Comparison of ENCODE assay signal across 21 cellular contexts in genomic region chr2:38167968-38168350, GRCh38.
DNase-seq lines count a peak whose midpoint lies in the region; ATAC-seq and TF ChIP-seq lines count a peak whose summit lies in the region.
"Had no signal": no experiment of that assay in that cellular context is flagged by ENCODE, and none has a peak within 500 bp of the region (broad histone marks: within the 10 kb centered on the region; RNA-seq: fewer than 3 reads in every experiment).

No MANE protein-coding gene starts in this region.

- H3K36me3 ChIP-seq in esophagus squamous epithelium, result no peaks in the 10 kb centered on the region
- H3K36me3 ChIP-seq in testis (ENCODE audit: low read depth, missing control alignments), result no peaks in the 10 kb centered on the region
- H3K36me3 ChIP-seq in thyroid gland, result no peaks in the 10 kb centered on the region
- H3K36me3 ChIP-seq: BLaER1 had no signal

- H3K4me1 ChIP-seq in esophagus squamous epithelium (peaks cover 0 to 23% (median 0%) of the 10 kb centered on the region in 3 donors), testis (peaks cover 8% of the 10 kb centered on the region), thyroid gland (no peaks in the 10 kb centered on the region)
- H3K4me1 ChIP-seq: BLaER1 had no signal

- H3K4me3 Mint-ChIP-seq in nephron, result no peak overlapping the region
- H3K4me3 Mint-ChIP-seq: CD4-positive, alpha-beta memory T cell; IgD-negative memory B cell had no signal

- peaks cover 9% of the 10 kb centered on the region for H3K36me3 Mint-ChIP-seq in nephron (ENCODE audit: low read depth)
- H3K36me3 Mint-ChIP-seq: CD4-positive, alpha-beta memory T cell; IgD-negative memory B cell had no signal

- no peak overlapping the region for H3K4me3 ChIP-seq in AG10803 (ENCODE audit: low read length)
- H3K4me3 ChIP-seq in esophagus squamous epithelium, result no peak overlapping the region
- H3K4me3 ChIP-seq in testis, result no peak overlapping the region
- H3K4me3 ChIP-seq in thyroid gland (replicated peaks in 1 of 3), result no peak overlapping the region
- H3K4me3 ChIP-seq: BLaER1 had no signal

- peaks cover 65% of the 10 kb centered on the region for H3K4me1 Mint-ChIP-seq in nephron
- H3K4me1 Mint-ChIP-seq: CD4-positive, alpha-beta memory T cell had no signal

- ATAC-seq in left colon, result no peak
- ATAC-seq: HCT116 had no signal

- peak overlapping the region; percentile 82 to 93 (median 84) for H3K27ac Mint-ChIP-seq in nephron
- H3K27ac Mint-ChIP-seq: CD4-positive, alpha-beta memory T cell; IgD-negative memory B cell had no signal

- peaks cover 6% of the 10 kb centered on the region for H3K9me3 Mint-ChIP-seq in nephron

- intact Hi-C loops in esophagus squamous epithelium (cut with DNase I) (no loop called here), testis (cut with DNase I; ENCODE audit: low total_unique reads) (no loop called here), left colon (cut with DNase I, micrococcal nuclease) (no loop called here), thyroid gland (cut with DNase I) (no loop called here)

- no peak for TF ChIP-seq POLR2A in esophagus squamous epithelium (IDR thresholded peaks at IDR 0.05)
- no peak for TF ChIP-seq POLR2A in testis (IDR thresholded peaks at IDR 0.05)
- TF ChIP-seq POLR2A in thyroid gland (IDR thresholded peaks at IDR 0.05), result no peak

- DNase-seq in AG10803 (ENCODE audit: low read depth) (peak; percentile 52), esophagus squamous epithelium (lab: John Stamatoyannopoulos, UW) (no peak), testis (peak; percentile 40), left colon (no peak), thyroid gland (no peak), NCI-H524 (lab: John Stamatoyannopoulos, UW) (no peak), NCI-H1694 treated with DMSO at 0.1 percent for 48 hours (lab: John Stamatoyannopoulos, UW) (no peak)
- DNase-seq: Calu3; CD4-positive, alpha-beta memory T cell; DMS53; Kasumi-1; MM.1S; NCI-H1092 treated with DMSO at 0.1 percent for 48 hours; NCI-H82; OCI-M1; SHP77 treated with DMSO at 0.1 percent for 48 hours had no signal

- H3K9me3 ChIP-seq in esophagus squamous epithelium, result no peaks in the 10 kb centered on the region
- H3K9me3 ChIP-seq in testis, result no peaks in the 10 kb centered on the region
- no peaks in the 10 kb centered on the region for H3K9me3 ChIP-seq in thyroid gland
- H3K9me3 ChIP-seq: BLaER1 had no signal

- TF ChIP-seq CTCF in AG10803 (conservative IDR thresholded peaks at IDR 0.05; ENCODE audit: low read length), result no peak
- no peak for TF ChIP-seq CTCF in esophagus squamous epithelium (IDR thresholded peaks at IDR 0.05)
- TF ChIP-seq CTCF in nephron (IDR thresholded peaks at IDR 0.05; ENCODE audit: unreplicated experiment in 3 of 3), result no peak
- no peak for TF ChIP-seq CTCF in testis (IDR thresholded peaks at IDR 0.05)
- no peak for TF ChIP-seq CTCF in thyroid gland (IDR thresholded peaks at IDR 0.05)

- no peaks in the 10 kb centered on the region for H3K27me3 Mint-ChIP-seq in nephron (ENCODE audit: low read depth)

- peaks cover 0 to 5% (median 0%) of the 10 kb centered on the region in 4 donors for H3K27me3 ChIP-seq in esophagus squamous epithelium
- no peaks in the 10 kb centered on the region for H3K27me3 ChIP-seq in testis
- H3K27me3 ChIP-seq in thyroid gland, result no peaks in the 10 kb centered on the region
- H3K27me3 ChIP-seq: BLaER1 had no signal

- peak overlapping the region in 3 of 4 donors; percentile 50 to 69 (median 68) for H3K27ac ChIP-seq in esophagus squamous epithelium
- peak overlapping the region in 1 of 2 donors; percentile 58 for H3K27ac ChIP-seq in testis
- H3K27ac ChIP-seq in thyroid gland, result no peak overlapping the region
- H3K27ac ChIP-seq: 22Rv1, BLaER1 had no signal

- WGBS in esophagus squamous epithelium, 2 donors, result 59 to 72% methylated on average over 2 of the region's 2 CpGs
- 60 to 62% methylated on average over 2 of the region's 2 CpGs for WGBS in testis, 2 donors
- WGBS in thyroid gland, 2 donors, result 77 to 79% methylated on average over 2 of the region's 2 CpGs

Comparison
In these comparisons a context has a peak if more than half of its experiments do, and no peak if none do; other contexts are left out.
1. DNase-seq: peak in AG10803 (single experiment) and testis (single experiment); none in esophagus squamous epithelium (single experiment), left colon (0 of 2), thyroid gland (0 of 2), NCI-H524 (0 of 2) and NCI-H1694 treated with DMSO at 0.1 percent for 48 hours (single experiment).
2. H3K27ac ChIP-seq: peak in esophagus squamous epithelium (3 of 4); none in thyroid gland (0 of 3).